ENCODE assay signal across 20 cellular contexts in the genomic region with DNA sequence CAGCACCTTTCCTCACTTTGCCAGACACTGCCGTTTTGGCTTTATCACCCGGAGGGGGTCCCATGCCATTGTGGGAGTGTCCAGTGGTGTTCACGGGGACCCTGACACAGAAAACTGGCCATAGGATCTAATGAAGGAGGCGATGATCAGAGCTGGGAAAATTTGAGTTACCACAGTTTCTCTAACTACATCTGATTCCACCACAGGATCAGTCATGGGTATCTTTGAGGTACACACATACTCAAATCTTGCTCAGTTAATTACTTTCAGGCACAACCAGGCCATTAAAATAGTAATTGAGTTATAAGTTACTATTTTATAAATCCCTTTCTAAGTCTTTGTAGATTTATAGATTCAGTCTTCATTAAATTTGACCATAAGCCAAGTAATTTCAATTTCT.
A peak's percentile ranks its signal among the peaks of the same experiment; 100 is the strongest.
DNase-seq lines count a peak whose midpoint lies in the region; ATAC-seq, FAIRE-seq and TF ChIP-seq lines count a peak whose summit lies in the region.
"Had no signal": no experiment of that assay in that cellular context is flagged by ENCODE, and none has a peak within 500 bp of the region (broad histone marks: within the 10 kb centered on the region; RNA-seq: fewer than 3 reads in every experiment).

No MANE protein-coding gene starts in this region.

- peak; percentile 5 for FAIRE-seq in pancreas (lab: Jason Lieb, UNC)

- WGBS in pancreas, 2 donors, result 87 to 89% methylated on average over 4 of the region's 4 CpGs

- in situ Hi-C loops in KBM-7 (cut with MboI; ENCODE audit: low pct_unique_long_range_greater_than_20kb, low sequenced_read_pairs), result no loop called here

- no peaks in the 10 kb centered on the region for H3K27me3 ChIP-seq in pancreas
- H3K27me3 ChIP-seq: breast epithelium, dorsolateral prefrontal cortex, gastroesophageal sphincter, neutrophil, sigmoid colon had no signal

- no peak for TF ChIP-seq CTCF in pancreas (IDR thresholded peaks at IDR 0.05)

- H3K4me1 ChIP-seq in pancreas, result peaks cover 0 to 4% (median 0%) of the 10 kb centered on the region in 3 donors
- H3K4me1 ChIP-seq: breast epithelium had no signal

- H3K36me3 ChIP-seq in pancreas, result no peaks in the 10 kb centered on the region
- H3K36me3 ChIP-seq: breast epithelium, gastroesophageal sphincter, neutrophil, sigmoid colon had no signal

- no peak overlapping the region for H3K4me3 ChIP-seq in pancreas
- H3K4me3 ChIP-seq: breast epithelium, dorsolateral prefrontal cortex, gastroesophageal sphincter, sigmoid colon had no signal

- no peaks in the 10 kb centered on the region for H3K9me3 ChIP-seq in pancreas
- H3K9me3 ChIP-seq: breast epithelium, gastroesophageal sphincter, neutrophil, sigmoid colon had no signal

- DNase-seq in pancreas, result no peak
- DNase-seq in RKO (ENCODE audit: low spot score), result no peak
- DNase-seq in NCI-H1436 (lab: John Stamatoyannopoulos, UW), result no peak
- no peak for DNase-seq in AG08396 (ENCODE audit: low spot score)
- no peak for DNase-seq in KBM-7
- DNase-seq: activated CD8-positive, alpha-beta T cell treated with anti-CD3 and anti-CD28 coated beads, Interleukin-2, amount 10 ng/mL, durations not matched to agents 7 days and 5 days; activated naive CD8-positive, alpha-beta T cell treated with anti-CD3 and anti-CD28 coated beads, Interleukin-2, amount 10 ng/mL, durations not matched to agents 7 days and 5 days; activated T-cell treated with anti-CD3 and anti-CD28 coated beads, Interleukin-2, amount 50 U/mL, for 72 hours; dorsolateral prefrontal cortex; erythroblast; NCI-H1930; SHP77; sigmoid colon; stimulated activated CD4-positive, alpha-beta T cell treated with anti-CD3 and anti-CD28 coated beads, Interleukin-2, amount 100 ng/mL, for 24 hours had no signal

- peak overlapping the region in 1 of 4 donors; percentile 5 for H3K27ac ChIP-seq in pancreas
- H3K27ac ChIP-seq: breast epithelium, dorsolateral prefrontal cortex, gastroesophageal sphincter, neutrophil had no signal

- intact Hi-C loops in pancreas (cut with DNase I), result no loop called here

- ATAC-seq in GM18858 (IDR thresholded peaks at IDR 0.05; ENCODE audit: unreplicated experiment) (peak; percentile 87), GM21786 (IDR thresholded peaks at IDR 0.05; ENCODE audit: unreplicated experiment) (peak; percentile 65), HG03378 (IDR thresholded peaks at IDR 0.05; ENCODE audit: unreplicated experiment) (peak; percentile 73), pancreas (no peak)
- ATAC-seq: activated CD8-positive, alpha-beta T cell treated with anti-CD3 and anti-CD28 coated beads, Interleukin-2, amount 10 ng/mL, durations not matched to agents 7 days and 5 days; activated T-cell treated with anti-CD3 and anti-CD28 coated beads, Interleukin-2, amount 50 U/mL, for 72 hours; gastroesophageal sphincter had no signal

Comparison
In these comparisons a context has a peak if more than half of its experiments do, and no peak if none do; other contexts are left out.
1. ATAC-seq: peak in GM18858 (single experiment), GM21786 (single experiment) and HG03378 (single experiment); none in pancreas (0 of 4).